ENCODE assay signal across 27 cellular contexts in the genomic region with DNA sequence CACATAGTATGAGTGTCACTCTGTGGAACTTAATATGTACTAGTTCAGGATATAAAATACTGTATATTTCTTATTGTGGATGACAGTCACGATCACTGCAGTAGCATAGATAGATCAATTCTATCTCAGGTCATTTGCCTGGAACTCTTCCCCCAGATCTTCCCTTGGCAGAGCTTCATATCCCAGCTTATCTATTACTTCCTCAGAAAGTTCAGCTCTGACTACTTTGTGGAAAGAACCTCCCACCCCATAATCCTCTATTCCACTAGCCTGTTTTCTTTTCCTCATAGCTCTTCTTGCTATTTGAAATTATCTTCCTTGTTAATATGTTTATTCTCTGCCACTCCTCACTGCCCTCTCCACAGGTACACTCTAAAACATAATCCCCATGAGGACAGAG.
"Had no signal": no experiment of that assay in that cellular context is flagged by ENCODE, and none has a peak within 500 bp of the region (broad histone marks: within the 10 kb centered on the region; RNA-seq: fewer than 3 reads in every experiment).

No MANE protein-coding gene starts in this region.

- H3K4me1 ChIP-seq: prostate gland, thyroid gland had no signal

- ATAC-seq: activated CD4-positive, CD25-positive, alpha-beta regulatory T cell treated with anti-CD3 and anti-CD28 coated beads, Interleukin-2, amount 50 U/mL, for 24 hours; activated naive CD4-positive, alpha-beta T cell treated with anti-CD3 and anti-CD28 coated beads, Interleukin-2, amount 50 U/mL, for 72 hours; stimulated activated memory B cell treated with anti-CD40 and anti-IgM and Interleukin-4, amounts not matched to agents 10 μg/mL and 1 μg/mL and 100 μg/mL, for 72 hours; stimulated activated naive CD8-positive, alpha-beta T cell treated with anti-CD3 and anti-CD28 coated beads, Interleukin-15, amount 100 ng/mL, for 72 hours; upper lobe of right lung had no signal

- H3K27ac Mint-ChIP-seq: activated naive CD4-positive, alpha-beta T cell treated with anti-CD3 and anti-CD28 coated beads, Interleukin-2, amount 50 U/mL, for 72 hours; mesothelial cell of epicardium; nephron progenitor cell; stimulated activated memory B cell treated with anti-CD40 and anti-IgM and Interleukin-4, amounts not matched to agents 10 μg/mL and 1 μg/mL and 100 μg/mL, for 72 hours; stimulated activated naive CD8-positive, alpha-beta T cell treated with anti-CD3 and anti-CD28 coated beads, Interleukin-15, amount 100 ng/mL, for 72 hours had no signal

- H3K36me3 ChIP-seq: ovary, prostate gland, thyroid gland, upper lobe of right lung had no signal

- DNase-seq: activated CD4-positive, alpha-beta T cell treated with anti-CD3 and anti-CD28 coated beads for 48 hours; activated CD4-positive, alpha-beta T cell treated with anti-CD3 and anti-CD28 coated beads, Interleukin-2, amount 50 U/mL, for 48 hours; activated CD8-positive, alpha-beta memory T cell treated with anti-CD3 and anti-CD28 coated beads for 24 hours; activated gamma-delta T cell treated with Interleukin-2 at 50 U/mL for 16 hours; anterior cingulate cortex; dermis blood vessel endothelial cell; effector CD4-positive, alpha-beta T cell; naive B cell; nephron progenitor cell; ovary; retina; stimulated activated CD4-positive, alpha-beta T cell treated with anti-CD3 and anti-CD28 coated beads, Interleukin-1b, Interleukin-23, amount 100 ng/mL, for 48 hours; stimulated activated CD4-positive, alpha-beta T cell treated with anti-CD3 and anti-CD28 coated beads, Interleukin-4, amount 100 ng/mL, for 4 hours; stimulated activated CD8-positive, alpha-beta memory T cell treated with anti-CD3 and anti-CD28 coated beads, Interleukin-4, amount 100 ng/mL, for 48 hours; stimulated activated naive CD8-positive, alpha-beta T cell treated with anti-CD3 and anti-CD28 coated beads, Interleukin-15, amount 100 ng/mL, for 72 hours; T-helper 2 cell; thyroid gland; upper lobe of right lung; WERI-Rb-1 had no signal

- H3K4me1 Mint-ChIP-seq: central memory CD8-positive, alpha-beta T cell; nephron progenitor cell had no signal

- H3K27me3 Mint-ChIP-seq: central memory CD8-positive, alpha-beta T cell; naive B cell; stimulated activated memory B cell treated with anti-CD40 and anti-IgM and Interleukin-4, amounts not matched to agents 10 μg/mL and 1 μg/mL and 100 μg/mL, for 72 hours; stimulated activated naive CD8-positive, alpha-beta T cell treated with anti-CD3 and anti-CD28 coated beads, Interleukin-15, amount 100 ng/mL, for 72 hours had no signal

- H3K4me3 ChIP-seq: ovary, prostate gland, smooth muscle cell, thyroid gland, upper lobe of right lung had no signal

- H3K27me3 ChIP-seq: ovary, thyroid gland, upper lobe of right lung had no signal

- H3K27ac ChIP-seq: epithelial cell of prostate, ovary, prostate gland, thyroid gland, upper lobe of right lung, WERI-Rb-1 had no signal

- H3K4me3 Mint-ChIP-seq: central memory CD8-positive, alpha-beta T cell; mesothelial cell of epicardium; naive B cell; nephron progenitor cell; stimulated activated memory B cell treated with anti-CD40 and anti-IgM and Interleukin-4, amounts not matched to agents 10 μg/mL and 1 μg/mL and 100 μg/mL, for 72 hours; stimulated activated naive CD8-positive, alpha-beta T cell treated with anti-CD3 and anti-CD28 coated beads, Interleukin-15, amount 100 ng/mL, for 72 hours had no signal

- H3K9me3 ChIP-seq: ovary, prostate gland, thyroid gland, upper lobe of right lung had no signal
